6 cellular contexts compared by ENCODE assay signal in genomic region chr2:156673981-156674380, GRCh38.
"Had no signal": no experiment of that assay in that cellular context is flagged by ENCODE, and none has a peak within 500 bp of the region (broad histone marks: within the 10 kb centered on the region; RNA-seq: fewer than 3 reads in every experiment).

No MANE protein-coding gene starts in this region.

- ATAC-seq: HepG2 had no signal

- H3K9me3 ChIP-seq: HAP-1 had no signal

- H3K36me3 ChIP-seq: HAP-1 had no signal

- H3K27ac ChIP-seq: HL-60 had no signal

- FAIRE-seq: HepG2 had no signal

- DNase-seq: GOT3, H7, HFFc6 had no signal

- H3K4me3 ChIP-seq: HAP-1 had no signal
